Comparison of ENCODE assay signal across 9 cellular contexts in genomic region chr1:6634278-6635052, GRCh38. TPM values are rescaled to one million over a fixed set of nuclear protein-coding genes. Genes with fewer than 3 reads are reported as not detected.
DNase-seq lines count a peak whose midpoint lies in the region; ATAC-seq and TF ChIP-seq lines count a peak whose summit lies in the region.
"Had no signal": no experiment of that assay in that cellular context is flagged by ENCODE, and none has a peak within 500 bp of the region (broad histone marks: within the 10 kb centered on the region; RNA-seq: fewer than 3 reads in every experiment).

No MANE protein-coding gene starts in this region.

- H3K4me1 Mint-ChIP-seq in activated naive CD8-positive, alpha-beta T cell treated with anti-CD3 and anti-CD28 coated beads for 36 hours = no peaks in the 10 kb centered on the region

- intact Hi-C loops in OCI-LY7 (cut with micrococcal nuclease; ENCODE audit: unreplicated experiment) = no loop called here

- peak; percentile 63 for TF ChIP-seq CTCF in OCI-LY7 (conservative IDR thresholded peaks at IDR 0.05; ENCODE audit: low read length)

- H3K79me2 ChIP-seq in OCI-LY7 (ENCODE audit: insufficient read depth, low read depth, low read length) = no peaks in the 10 kb centered on the region

- no peak overlapping the region for H2AFZ ChIP-seq in OCI-LY7 (ENCODE audit: low read length)

- no peaks in the 10 kb centered on the region for H3K9me2 ChIP-seq in OCI-LY7 (ENCODE audit: insufficient read depth, low read length)

- no peak overlapping the region for H3K4me3 Mint-ChIP-seq in activated naive CD8-positive, alpha-beta T cell treated with anti-CD3 and anti-CD28 coated beads for 36 hours

- no peaks in the 10 kb centered on the region for H4K20me1 ChIP-seq in OCI-LY7 (ENCODE audit: insufficient read depth, low read length)

- no peaks in the 10 kb centered on the region for H3K27me3 Mint-ChIP-seq in activated naive CD8-positive, alpha-beta T cell treated with anti-CD3 and anti-CD28 coated beads for 36 hours

- CTCF ChIA-PET in OCI-LY7 (lab: Charles Lee; ENCODE audit: unreplicated experiment) = no interaction called here

- no peak overlapping the region for H3K4me3 ChIP-seq in OCI-LY7 (ENCODE audit: low read depth, low read length, poor library complexity, severe bottlenecking)

- POLR2A ChIA-PET in OCI-LY7 (lab: Charles Lee) = interaction anchor here (0.5 to 0.7 kb wide), 2 partner anchors 59 to 80 kb away, joined by 3 to 5 read pairs; no protein-coding TSS in a partner anchor

- ATAC-seq in GM19351 (IDR thresholded peaks at IDR 0.05; ENCODE audit: unreplicated experiment) = no peak

- H3K4me1 ChIP-seq in OCI-LY7 (ENCODE audit: insufficient read depth, low read length, poor library complexity, severe bottlenecking) = no peaks in the 10 kb centered on the region

- no peaks in the 10 kb centered on the region for H3K9me3 Mint-ChIP-seq in activated naive CD8-positive, alpha-beta T cell treated with anti-CD3 and anti-CD28 coated beads for 36 hours

- no peak overlapping the region for H3K4me2 ChIP-seq in OCI-LY7 (ENCODE audit: low read length)

- H3K9me3 ChIP-seq in OCI-LY7 (ENCODE audit: low read length) = no peaks in the 10 kb centered on the region

- peaks cover 3% of the 10 kb centered on the region for H3K36me3 Mint-ChIP-seq in activated naive CD8-positive, alpha-beta T cell treated with anti-CD3 and anti-CD28 coated beads for 36 hours

- DNase-seq in NCI-H1417 (lab: John Stamatoyannopoulos, UW) = peak in 2 of 3 experiments; percentile 11 to 21
- no peak for DNase-seq in NCI-H1417 treated with DMSO at 0.1 percent for 48 hours (lab: John Stamatoyannopoulos, UW)
- DNase-seq in OCI-LY7 (ENCODE audit: low spot score) = peak; percentile 31
- DNase-seq in activated naive CD8-positive, alpha-beta T cell treated with anti-CD3 and anti-CD28 coated beads for 36 hours = peak; percentile 42
- peak; percentile 46 for DNase-seq in hepatic stellate cell (ENCODE audit: low spot score)
- DNase-seq in stimulated activated CD4-positive, alpha-beta T cell treated with anti-CD3 and anti-CD28 coated beads, Interleukin-4, amount 100 ng/mL, for 24 hours = peak; percentile 53
- DNase-seq in superior temporal gyrus (ENCODE audit: extremely low spot score) = no peak

- BruUV-seq in OCI-LY7 (replicated peaks; lab: Mats Ljungman, UMichigan) = no TSS peak

- H3K36me3 ChIP-seq in OCI-LY7 (ENCODE audit: insufficient read depth, low read length) = peaks cover 74% of the 10 kb centered on the region

- no peak overlapping the region for H3K27ac Mint-ChIP-seq in activated naive CD8-positive, alpha-beta T cell treated with anti-CD3 and anti-CD28 coated beads for 36 hours

- H3K27ac ChIP-seq in OCI-LY7 (ENCODE audit: low read depth, low read length, poor library complexity, severe bottlenecking) = no peak overlapping the region
- H3K27ac ChIP-seq: C4-2B had no signal

RNA-seq across cellular contexts. Expression of gene THAP3, which starts 9.8 kb away (rescaled TPM):
- 22.4 and 24.9 TPM in 2 replicates for total RNA-seq in OCI-LY7 (2014; rRNA removed; shearing (Covaris generic))
- 17.2 and 19.0 TPM in 2 replicates for total RNA-seq in OCI-LY7 (2022)
- 10 to 100 TPM; 16.2 to 16.4 TPM for total RNA-seq in activated naive CD8-positive, alpha-beta T cell treated with anti-CD3 and anti-CD28 coated beads for 36 hours

RNA-seq across cellular contexts. Expression of gene PHF13, which starts 20.9 kb away (rescaled TPM):
- 5.3 and 7.9 TPM in 2 replicates for total RNA-seq in OCI-LY7 (2014; rRNA removed; shearing (Covaris generic))
- total RNA-seq in OCI-LY7 (2022) = 14.6 and 14.7 TPM in 2 replicates
- total RNA-seq in activated naive CD8-positive, alpha-beta T cell treated with anti-CD3 and anti-CD28 coated beads for 36 hours = 10 to 100 TPM; 10.9 to 11.7 TPM

RNA-seq across cellular contexts. Expression of gene KLHL21, which starts 31.8 kb away (rescaled TPM):
- 7.2 and 7.4 TPM in 2 replicates for total RNA-seq in OCI-LY7 (2014; rRNA removed; shearing (Covaris generic))
- 5.6 and 7.6 TPM in 2 replicates for total RNA-seq in OCI-LY7 (2022)
- total RNA-seq in activated naive CD8-positive, alpha-beta T cell treated with anti-CD3 and anti-CD28 coated beads for 36 hours = 10 to 100 TPM; 31.2 TPM

RNA-seq across cellular contexts. Expression of gene ZBTB48, which starts 54.7 kb away (rescaled TPM):
- total RNA-seq in OCI-LY7 (2014; rRNA removed; shearing (Covaris generic)) = 28.9 and 41.9 TPM in 2 replicates
- total RNA-seq in OCI-LY7 (2022) = 51.3 and 58.2 TPM in 2 replicates
- total RNA-seq in activated naive CD8-positive, alpha-beta T cell treated with anti-CD3 and anti-CD28 coated beads for 36 hours = 10 to 100 TPM; 22.1 to 26.4 TPM

Comparison
In these comparisons a context has a peak if more than half of its experiments do, and no peak if none do; other contexts are left out.
1. DNase-seq: peak in NCI-H1417 (2 of 3), OCI-LY7 (single experiment), activated naive CD8-positive, alpha-beta T cell treated with anti-CD3 and anti-CD28 coated beads for 36 hours (single experiment), hepatic stellate cell (single experiment) and stimulated activated CD4-positive, alpha-beta T cell treated with anti-CD3 and anti-CD28 coated beads, Interleukin-4, amount 100 ng/mL, for 24 hours (single experiment); none in NCI-H1417 treated with DMSO at 0.1 percent for 48 hours (single experiment) and superior temporal gyrus (single experiment).